In the genomic region with DNA sequence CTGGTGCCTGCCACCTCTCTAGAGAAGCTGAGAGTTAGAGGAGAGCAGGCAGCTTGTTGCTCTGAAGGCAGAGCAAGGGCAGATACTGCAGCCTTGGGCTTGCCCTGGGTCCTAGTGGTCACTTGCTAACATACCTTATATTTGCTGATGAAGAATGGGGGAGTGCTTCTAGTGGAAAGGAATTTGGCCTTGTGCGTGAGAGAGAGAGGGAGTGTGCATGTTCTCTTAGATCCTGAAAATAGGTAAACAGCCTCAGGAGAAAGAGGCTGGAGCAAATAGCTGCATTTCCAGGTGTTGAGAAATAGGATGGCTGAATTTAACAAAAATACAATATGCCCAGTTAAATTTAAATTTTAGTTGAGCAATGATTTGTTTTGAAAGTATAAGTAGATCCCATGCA, we compare ENCODE assay signal across 1 cellular context.
A peak's percentile ranks its signal among the peaks of the same experiment; 100 is the strongest.
TF ChIP-seq lines count a peak whose summit lies in the region.

No MANE protein-coding gene starts in this region.

TF ChIP-seq in HepG2, 621 proteins besides CTCF, POLR2A, EP300 and RAD21 (continued from another document and continues in another):
- TF ChIP-seq ZNF431 (CRISPR knock-in tag; IDR thresholded peaks at IDR 0.05; ENCODE audit: borderline replicate concordance, low read depth) (no peak), ZNF33A (CRISPR knock-in tag; IDR thresholded peaks at IDR 0.05; ENCODE audit: borderline replicate concordance) (no peak), ZNF232 (CRISPR knock-in tag; IDR thresholded peaks at IDR 0.05; ENCODE audit: borderline replicate concordance) (peak; percentile 82; the same call in 1 of the 2 replicates), MED1 (CRISPR knock-in tag; IDR thresholded peaks at IDR 0.05) (peak; percentile 98), ZNF234 (CRISPR knock-in tag; conservative IDR thresholded peaks at IDR 0.05) (no peak), ZFP36L1 (CRISPR knock-in tag; IDR thresholded peaks at IDR 0.05) (peak; percentile 84; the same call in 1 of the 2 replicates), SMYD3 (CRISPR knock-in tag; IDR thresholded peaks at IDR 0.05) (no peak), ARHGAP35 (CRISPR knock-in tag; IDR thresholded peaks at IDR 0.05; ENCODE audit: borderline replicate concordance) (no peak), BRD4 (CRISPR knock-in tag; IDR thresholded peaks at IDR 0.05) (peak; percentile 75; the same call in 1 of the 2 replicates), ZNF343 (CRISPR knock-in tag; IDR thresholded peaks at IDR 0.05) (no peak), JUND (CRISPR knock-in tag; IDR thresholded peaks at IDR 0.05) (peak; percentile 79; the same call in 1 of the 2 replicates), ZSCAN22 (CRISPR knock-in tag; IDR thresholded peaks at IDR 0.05) (no peak), ZNF564 (CRISPR knock-in tag; IDR thresholded peaks at IDR 0.05) (peak; percentile 77; the same call in 1 of the 2 replicates), ZNF724P (CRISPR knock-in tag; IDR thresholded peaks at IDR 0.05; ENCODE audit: borderline replicate concordance) (no peak), ZNF253 (CRISPR knock-in tag; IDR thresholded peaks at IDR 0.05; ENCODE audit: borderline replicate concordance) (no peak), CEBPB (IDR thresholded peaks at IDR 0.05; ENCODE audit: borderline replicate concordance, low read depth, low read length) (peak; percentile 65; the same call in 1 of the 2 replicates), TOPORS (CRISPR knock-in tag; IDR thresholded peaks at IDR 0.05) (no peak), NBN (conservative IDR thresholded peaks at IDR 0.05) (no peak), ZNF709 (CRISPR knock-in tag; IDR thresholded peaks at IDR 0.05) (no peak), MZF1 (CRISPR knock-in tag; IDR thresholded peaks at IDR 0.05; ENCODE audit: borderline replicate concordance) (no peak), KDM1A (CRISPR knock-in tag; IDR thresholded peaks at IDR 0.05) (peak; percentile 84), ZFP36L2 (CRISPR knock-in tag; IDR thresholded peaks at IDR 0.05) (no peak), RARG (CRISPR knock-in tag; IDR thresholded peaks at IDR 0.05; ENCODE audit: low read depth) (no peak), ZFP41 (CRISPR knock-in tag; IDR thresholded peaks at IDR 0.05; ENCODE audit: borderline replicate concordance) (no peak), NKX3-1 (CRISPR knock-in tag; IDR thresholded peaks at IDR 0.05) (peak; percentile 33; the same call in 1 of the 2 replicates), ZMYM3 (CRISPR knock-in tag; IDR thresholded peaks at IDR 0.05) (peak; percentile 98), POLR2AphosphoS5 (IDR thresholded peaks at IDR 0.05; ENCODE audit: low read depth, low read length) (no peak; the same call in none of the 2 replicates), CBX5 (CRISPR knock-in tag; IDR thresholded peaks at IDR 0.05; ENCODE audit: borderline replicate concordance) (peak; percentile 98), ZNF569 (CRISPR knock-in tag; IDR thresholded peaks at IDR 0.05; ENCODE audit: borderline replicate concordance) (no peak), ZNF883 (CRISPR knock-in tag; IDR thresholded peaks at IDR 0.05; ENCODE audit: not compliant biosample characterization) (no peak), YEATS2 (CRISPR knock-in tag; IDR thresholded peaks at IDR 0.05; ENCODE audit: borderline replicate concordance) (peak; percentile 21; the same call in 1 of the 2 replicates)
- TF ChIP-seq, protein P1, sequence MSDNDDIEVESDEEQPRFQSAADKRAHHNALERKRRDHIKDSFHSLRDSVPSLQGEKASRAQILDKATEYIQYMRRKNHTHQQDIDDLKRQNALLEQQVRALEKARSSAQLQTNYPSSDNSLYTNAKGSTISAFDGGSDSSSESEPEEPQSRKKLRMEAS (IDR thresholded peaks at IDR 0.05): peak; percentile 67
- TF ChIP-seq, protein P2, sequence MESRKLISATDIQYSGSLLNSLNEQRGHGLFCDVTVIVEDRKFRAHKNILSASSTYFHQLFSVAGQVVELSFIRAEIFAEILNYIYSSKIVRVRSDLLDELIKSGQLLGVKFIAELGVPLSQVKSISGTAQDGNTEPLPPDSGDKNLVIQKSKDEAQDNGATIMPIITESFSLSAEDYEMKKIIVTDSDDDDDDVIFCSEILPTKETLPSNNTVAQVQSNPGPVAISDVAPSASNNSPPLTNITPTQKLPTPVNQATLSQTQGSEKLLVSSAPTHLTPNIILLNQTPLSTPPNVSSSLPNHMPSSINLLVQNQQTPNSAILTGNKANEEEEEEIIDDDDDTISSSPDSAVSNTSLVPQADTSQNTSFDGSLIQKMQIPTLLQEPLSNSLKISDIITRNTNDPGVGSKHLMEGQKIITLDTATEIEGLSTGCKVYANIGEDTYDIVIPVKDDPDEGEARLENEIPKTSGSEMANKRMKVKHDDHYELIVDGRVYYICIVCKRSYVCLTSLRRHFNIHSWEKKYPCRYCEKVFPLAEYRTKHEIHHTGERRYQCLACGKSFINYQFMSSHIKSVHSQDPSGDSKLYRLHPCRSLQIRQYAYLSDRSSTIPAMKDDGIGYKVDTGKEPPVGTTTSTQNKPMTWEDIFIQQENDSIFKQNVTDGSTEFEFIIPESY (CRISPR knock-in tag; IDR thresholded peaks at IDR 0.05): peak; percentile 42; the same call in 1 of the 2 replicates
- TF ChIP-seq, protein P3, sequence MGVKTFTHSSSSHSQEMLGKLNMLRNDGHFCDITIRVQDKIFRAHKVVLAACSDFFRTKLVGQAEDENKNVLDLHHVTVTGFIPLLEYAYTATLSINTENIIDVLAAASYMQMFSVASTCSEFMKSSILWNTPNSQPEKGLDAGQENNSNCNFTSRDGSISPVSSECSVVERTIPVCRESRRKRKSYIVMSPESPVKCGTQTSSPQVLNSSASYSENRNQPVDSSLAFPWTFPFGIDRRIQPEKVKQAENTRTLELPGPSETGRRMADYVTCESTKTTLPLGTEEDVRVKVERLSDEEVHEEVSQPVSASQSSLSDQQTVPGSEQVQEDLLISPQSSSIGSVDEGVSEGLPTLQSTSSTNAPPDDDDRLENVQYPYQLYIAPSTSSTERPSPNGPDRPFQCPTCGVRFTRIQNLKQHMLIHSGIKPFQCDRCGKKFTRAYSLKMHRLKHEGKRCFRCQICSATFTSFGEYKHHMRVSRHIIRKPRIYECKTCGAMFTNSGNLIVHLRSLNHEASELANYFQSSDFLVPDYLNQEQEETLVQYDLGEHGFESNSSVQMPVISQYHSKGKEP (CRISPR knock-in tag; IDR thresholded peaks at IDR 0.05): no peak
- TF ChIP-seq, protein P4, sequence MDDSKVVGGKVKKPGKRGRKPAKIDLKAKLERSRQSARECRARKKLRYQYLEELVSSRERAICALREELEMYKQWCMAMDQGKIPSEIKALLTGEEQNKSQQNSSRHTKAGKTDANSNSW (CRISPR knock-in tag; IDR thresholded peaks at IDR 0.05; ENCODE audit: borderline replicate concordance): no peak
- TF ChIP-seq, protein P5, sequence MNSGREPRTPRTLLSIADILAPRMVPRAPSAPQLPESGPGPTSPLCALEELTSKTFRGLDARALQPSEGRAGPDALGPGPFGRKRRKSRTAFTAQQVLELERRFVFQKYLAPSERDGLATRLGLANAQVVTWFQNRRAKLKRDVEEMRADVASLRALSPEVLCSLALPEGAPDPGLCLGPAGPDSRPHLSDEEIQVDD (CRISPR knock-in tag; IDR thresholded peaks at IDR 0.05; ENCODE audit: borderline replicate concordance): no peak
- TF ChIP-seq, protein P6, sequence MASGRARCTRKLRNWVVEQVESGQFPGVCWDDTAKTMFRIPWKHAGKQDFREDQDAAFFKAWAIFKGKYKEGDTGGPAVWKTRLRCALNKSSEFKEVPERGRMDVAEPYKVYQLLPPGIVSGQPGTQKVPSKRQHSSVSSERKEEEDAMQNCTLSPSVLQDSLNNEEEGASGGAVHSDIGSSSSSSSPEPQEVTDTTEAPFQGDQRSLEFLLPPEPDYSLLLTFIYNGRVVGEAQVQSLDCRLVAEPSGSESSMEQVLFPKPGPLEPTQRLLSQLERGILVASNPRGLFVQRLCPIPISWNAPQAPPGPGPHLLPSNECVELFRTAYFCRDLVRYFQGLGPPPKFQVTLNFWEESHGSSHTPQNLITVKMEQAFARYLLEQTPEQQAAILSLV (CRISPR knock-in tag; IDR thresholded peaks at IDR 0.05; ENCODE audit: borderline replicate concordance): no peak
- TF ChIP-seq, protein P7, sequence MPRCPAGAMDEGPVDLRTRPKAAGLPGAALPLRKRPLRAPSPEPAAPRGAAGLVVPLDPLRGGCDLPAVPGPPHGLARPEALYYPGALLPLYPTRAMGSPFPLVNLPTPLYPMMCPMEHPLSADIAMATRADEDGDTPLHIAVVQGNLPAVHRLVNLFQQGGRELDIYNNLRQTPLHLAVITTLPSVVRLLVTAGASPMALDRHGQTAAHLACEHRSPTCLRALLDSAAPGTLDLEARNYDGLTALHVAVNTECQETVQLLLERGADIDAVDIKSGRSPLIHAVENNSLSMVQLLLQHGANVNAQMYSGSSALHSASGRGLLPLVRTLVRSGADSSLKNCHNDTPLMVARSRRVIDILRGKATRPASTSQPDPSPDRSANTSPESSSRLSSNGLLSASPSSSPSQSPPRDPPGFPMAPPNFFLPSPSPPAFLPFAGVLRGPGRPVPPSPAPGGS (CRISPR knock-in tag; IDR thresholded peaks at IDR 0.05): no peak
- TF ChIP-seq, protein P8, sequence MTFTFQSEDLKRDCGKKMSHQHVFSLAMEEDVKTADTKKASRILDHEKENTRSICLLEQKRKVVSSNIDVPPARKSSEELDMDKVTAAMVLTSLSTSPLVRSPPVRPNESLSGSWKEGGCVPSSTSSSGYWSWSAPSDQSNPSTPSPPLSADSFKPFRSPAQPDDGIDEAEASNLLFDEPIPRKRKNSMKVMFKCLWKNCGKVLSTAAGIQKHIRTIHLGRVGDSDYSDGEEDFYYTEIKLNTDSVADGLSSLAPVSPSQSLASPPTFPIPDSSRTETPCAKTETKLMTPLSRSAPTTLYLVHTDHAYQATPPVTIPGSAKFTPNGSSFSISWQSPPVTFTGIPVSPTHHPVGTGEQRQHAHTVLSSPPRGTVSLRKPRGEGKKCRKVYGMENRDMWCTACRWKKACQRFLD (CRISPR knock-in tag; IDR thresholded peaks at IDR 0.05; ENCODE audit: borderline replicate concordance): no peak
- TF ChIP-seq, protein P9, sequence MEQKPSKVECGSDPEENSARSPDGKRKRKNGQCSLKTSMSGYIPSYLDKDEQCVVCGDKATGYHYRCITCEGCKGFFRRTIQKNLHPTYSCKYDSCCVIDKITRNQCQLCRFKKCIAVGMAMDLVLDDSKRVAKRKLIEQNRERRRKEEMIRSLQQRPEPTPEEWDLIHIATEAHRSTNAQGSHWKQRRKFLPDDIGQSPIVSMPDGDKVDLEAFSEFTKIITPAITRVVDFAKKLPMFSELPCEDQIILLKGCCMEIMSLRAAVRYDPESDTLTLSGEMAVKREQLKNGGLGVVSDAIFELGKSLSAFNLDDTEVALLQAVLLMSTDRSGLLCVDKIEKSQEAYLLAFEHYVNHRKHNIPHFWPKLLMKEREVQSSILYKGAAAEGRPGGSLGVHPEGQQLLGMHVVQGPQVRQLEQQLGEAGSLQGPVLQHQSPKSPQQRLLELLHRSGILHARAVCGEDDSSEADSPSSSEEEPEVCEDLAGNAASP (CRISPR knock-in tag; IDR thresholded peaks at IDR 0.05; ENCODE audit: borderline replicate concordance): peak; percentile 72
- TF ChIP-seq, protein P10, sequence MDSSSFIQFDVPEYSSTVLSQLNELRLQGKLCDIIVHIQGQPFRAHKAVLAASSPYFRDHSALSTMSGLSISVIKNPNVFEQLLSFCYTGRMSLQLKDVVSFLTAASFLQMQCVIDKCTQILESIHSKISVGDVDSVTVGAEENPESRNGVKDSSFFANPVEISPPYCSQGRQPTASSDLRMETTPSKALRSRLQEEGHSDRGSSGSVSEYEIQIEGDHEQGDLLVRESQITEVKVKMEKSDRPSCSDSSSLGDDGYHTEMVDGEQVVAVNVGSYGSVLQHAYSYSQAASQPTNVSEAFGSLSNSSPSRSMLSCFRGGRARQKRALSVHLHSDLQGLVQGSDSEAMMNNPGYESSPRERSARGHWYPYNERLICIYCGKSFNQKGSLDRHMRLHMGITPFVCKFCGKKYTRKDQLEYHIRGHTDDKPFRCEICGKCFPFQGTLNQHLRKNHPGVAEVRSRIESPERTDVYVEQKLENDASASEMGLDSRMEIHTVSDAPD (CRISPR knock-in tag; IDR thresholded peaks at IDR 0.05): no peak
- TF ChIP-seq, protein P11, sequence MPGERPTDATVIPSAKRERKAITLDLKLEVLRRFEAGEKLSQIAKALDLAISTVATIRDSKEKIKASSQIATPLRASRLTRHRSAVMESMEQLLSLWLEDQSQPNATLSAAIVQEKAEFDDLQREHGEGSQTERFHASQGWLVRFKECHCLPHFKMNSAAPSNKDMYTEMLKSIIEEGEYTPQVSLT (CRISPR knock-in tag; IDR thresholded peaks at IDR 0.05; ENCODE audit: borderline replicate concordance, low read depth): no peak
- TF ChIP-seq, protein P12, sequence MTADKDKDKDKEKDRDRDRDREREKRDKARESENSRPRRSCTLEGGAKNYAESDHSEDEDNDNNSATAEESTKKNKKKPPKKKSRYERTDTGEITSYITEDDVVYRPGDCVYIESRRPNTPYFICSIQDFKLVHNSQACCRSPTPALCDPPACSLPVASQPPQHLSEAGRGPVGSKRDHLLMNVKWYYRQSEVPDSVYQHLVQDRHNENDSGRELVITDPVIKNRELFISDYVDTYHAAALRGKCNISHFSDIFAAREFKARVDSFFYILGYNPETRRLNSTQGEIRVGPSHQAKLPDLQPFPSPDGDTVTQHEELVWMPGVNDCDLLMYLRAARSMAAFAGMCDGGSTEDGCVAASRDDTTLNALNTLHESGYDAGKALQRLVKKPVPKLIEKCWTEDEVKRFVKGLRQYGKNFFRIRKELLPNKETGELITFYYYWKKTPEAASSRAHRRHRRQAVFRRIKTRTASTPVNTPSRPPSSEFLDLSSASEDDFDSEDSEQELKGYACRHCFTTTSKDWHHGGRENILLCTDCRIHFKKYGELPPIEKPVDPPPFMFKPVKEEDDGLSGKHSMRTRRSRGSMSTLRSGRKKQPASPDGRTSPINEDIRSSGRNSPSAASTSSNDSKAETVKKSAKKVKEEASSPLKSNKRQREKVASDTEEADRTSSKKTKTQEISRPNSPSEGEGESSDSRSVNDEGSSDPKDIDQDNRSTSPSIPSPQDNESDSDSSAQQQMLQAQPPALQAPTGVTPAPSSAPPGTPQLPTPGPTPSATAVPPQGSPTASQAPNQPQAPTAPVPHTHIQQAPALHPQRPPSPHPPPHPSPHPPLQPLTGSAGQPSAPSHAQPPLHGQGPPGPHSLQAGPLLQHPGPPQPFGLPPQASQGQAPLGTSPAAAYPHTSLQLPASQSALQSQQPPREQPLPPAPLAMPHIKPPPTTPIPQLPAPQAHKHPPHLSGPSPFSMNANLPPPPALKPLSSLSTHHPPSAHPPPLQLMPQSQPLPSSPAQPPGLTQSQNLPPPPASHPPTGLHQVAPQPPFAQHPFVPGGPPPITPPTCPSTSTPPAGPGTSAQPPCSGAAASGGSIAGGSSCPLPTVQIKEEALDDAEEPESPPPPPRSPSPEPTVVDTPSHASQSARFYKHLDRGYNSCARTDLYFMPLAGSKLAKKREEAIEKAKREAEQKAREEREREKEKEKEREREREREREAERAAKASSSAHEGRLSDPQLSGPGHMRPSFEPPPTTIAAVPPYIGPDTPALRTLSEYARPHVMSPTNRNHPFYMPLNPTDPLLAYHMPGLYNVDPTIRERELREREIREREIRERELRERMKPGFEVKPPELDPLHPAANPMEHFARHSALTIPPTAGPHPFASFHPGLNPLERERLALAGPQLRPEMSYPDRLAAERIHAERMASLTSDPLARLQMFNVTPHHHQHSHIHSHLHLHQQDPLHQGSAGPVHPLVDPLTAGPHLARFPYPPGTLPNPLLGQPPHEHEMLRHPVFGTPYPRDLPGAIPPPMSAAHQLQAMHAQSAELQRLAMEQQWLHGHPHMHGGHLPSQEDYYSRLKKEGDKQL (CRISPR knock-in tag; IDR thresholded peaks at IDR 0.05; ENCODE audit: low read depth): no peak; the same call in 1 of the 2 replicates
- TF ChIP-seq, protein P13, sequence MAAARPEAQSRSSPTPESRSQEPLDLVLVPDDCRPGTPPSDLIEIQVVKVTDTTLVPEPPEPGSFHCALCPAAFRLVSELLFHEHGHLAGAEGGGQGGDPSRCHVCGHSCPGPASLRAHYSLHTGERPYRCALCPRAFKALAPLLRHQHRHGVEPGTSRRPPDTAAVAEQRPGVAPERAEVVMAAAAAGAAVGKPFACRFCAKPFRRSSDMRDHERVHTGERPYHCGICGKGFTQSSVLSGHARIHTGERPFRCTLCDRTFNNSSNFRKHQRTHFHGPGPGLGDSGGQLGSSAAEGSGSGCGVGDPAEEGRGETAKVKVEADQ (CRISPR knock-in tag; IDR thresholded peaks at IDR 0.05; ENCODE audit: borderline replicate concordance): no peak
